9 cellular contexts compared by ENCODE assay signal in genomic region chr11:32698579-32698978, GRCh38.
"Had no signal": no experiment of that assay in that cellular context is flagged by ENCODE, and none has a peak within 500 bp of the region (broad histone marks: within the 10 kb centered on the region; RNA-seq: fewer than 3 reads in every experiment).

No MANE protein-coding gene starts in this region.

- H3K27ac ChIP-seq: KMS-11 had no signal

- H3K4me3 ChIP-seq: GM23338 had no signal

- ATAC-seq: GM23338 had no signal

- H3K4me2 ChIP-seq: GM23338, KMS-11 had no signal

- H2AFZ ChIP-seq: GM23338 had no signal

- DNase-seq: H9, HCEC 1CT, Karpas-422, KBM-7 had no signal

- FAIRE-seq: H1, H54, HTR-8/SVneo had no signal
